In the genomic region with DNA sequence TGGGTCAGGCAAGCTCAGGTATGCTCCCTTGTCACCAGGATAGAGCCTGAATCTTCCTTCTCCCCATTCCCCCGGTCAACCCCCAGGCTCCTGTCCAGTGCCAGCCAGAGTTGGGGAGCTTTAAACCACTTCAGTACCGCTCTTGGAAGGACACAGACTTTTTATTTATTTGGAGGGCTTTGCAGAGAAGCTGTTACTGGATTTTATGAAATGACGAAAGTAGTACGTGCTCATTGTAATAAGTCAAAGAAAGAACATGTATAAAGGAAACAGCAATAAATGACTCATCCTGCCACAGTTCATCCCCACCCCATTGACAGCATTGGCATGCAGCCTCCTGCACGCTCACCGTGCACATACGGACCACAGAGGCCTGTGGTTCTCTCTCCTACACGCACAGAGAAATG, we compare ENCODE assay signal across 9 cellular contexts.
DNase-seq lines count a peak whose midpoint lies in the region; ATAC-seq, FAIRE-seq and TF ChIP-seq lines count a peak whose summit lies in the region.
"Had no signal": no experiment of that assay in that cellular context is flagged by ENCODE, and none has a peak within 500 bp of the region (broad histone marks: within the 10 kb centered on the region; RNA-seq: fewer than 3 reads in every experiment).

No MANE protein-coding gene starts in this region.

- DNase-seq in activated T-cell treated with anti-CD3 and anti-CD28 coated beads for 24 hours (ENCODE audit: low read depth), result peak; percentile 71
- DNase-seq in activated T-cell treated with anti-CD3 and anti-CD28 coated beads, Interleukin-2, amount 50 U/mL, for 1 hour, result no peak
- peak; percentile 91 for DNase-seq in bronchial epithelial cell (ENCODE audit: low read depth)
- DNase-seq in psoas muscle, result peak; percentile 31 to 59
- DNase-seq in hippocampal formation (lab: John Stamatoyannopoulos, UW), result no peak
- no peak for DNase-seq in NCI-H146 treated with DMSO at 0.1 percent for 48 hours (lab: John Stamatoyannopoulos, UW; ENCODE audit: unreplicated experiment)
- DNase-seq in type B pancreatic cell (ENCODE audit: extremely low spot score, unreplicated experiment), result no peak

- no peak overlapping the region for H3K4me3 Mint-ChIP-seq in type B pancreatic cell

- H3K36me3 Mint-ChIP-seq in type B pancreatic cell, result peaks cover 4% of the 10 kb centered on the region

- H3K9me3 ChIP-seq in psoas muscle, result no peaks in the 10 kb centered on the region

- FAIRE-seq in bronchial epithelial cell (lab: Jason Lieb, UNC), result peak; percentile 7

- no peak overlapping the region for H3K27ac ChIP-seq in psoas muscle
- H3K27ac ChIP-seq: BLaER1 had no signal

- WGBS in psoas muscle, 3 donors, result 74 to 78% (median 78%) methylated on average over 8 of the region's 8 CpGs

- no peaks in the 10 kb centered on the region for H3K4me1 ChIP-seq in psoas muscle
- H3K4me1 ChIP-seq: BLaER1 had no signal

- H3K36me3 ChIP-seq in bronchial epithelial cell (ENCODE audit: control insufficient read depth, insufficient read depth, low read length) (no peaks in the 10 kb centered on the region), psoas muscle (ENCODE audit: insufficient read depth in 1 of 2, low read depth in 1 of 2) (no peaks in the 10 kb centered on the region)

- H3K4me1 Mint-ChIP-seq in type B pancreatic cell (ENCODE audit: unreplicated experiment), result peaks cover 4% of the 10 kb centered on the region

- no peaks in the 10 kb centered on the region for H3K9me3 Mint-ChIP-seq in type B pancreatic cell

- H3K27ac Mint-ChIP-seq in type B pancreatic cell, result no peak overlapping the region

- intact Hi-C loops in psoas muscle (cut with DNase I), result loop anchor here in 1 of 2 donors (5.0 kb wide), 1 partner anchor 56 kb away; no protein-coding TSS in a partner anchor

- no peaks in the 10 kb centered on the region for H3K27me3 Mint-ChIP-seq in type B pancreatic cell

- no peak overlapping the region for H3K4me3 ChIP-seq in bronchial epithelial cell (ENCODE audit: low read depth, low read length)
- no peak overlapping the region for H3K4me3 ChIP-seq in psoas muscle
- H3K4me3 ChIP-seq: BLaER1 had no signal

- ATAC-seq in SK-N-SH treated with all-trans-retinoic acid at 6 μM for 48 hours (peak; percentile 94), psoas muscle (peak in 1 of 4 donors; percentile 43)

- TF ChIP-seq CTCF in bronchial epithelial cell (IDR thresholded peaks at IDR 0.05; ENCODE audit: insufficient read depth, low read length, severe bottlenecking) (no peak), psoas muscle (IDR thresholded peaks at IDR 0.05) (no peak), type B pancreatic cell (conservative IDR thresholded peaks at IDR 0.05) (no peak)

- no peaks in the 10 kb centered on the region for H3K27me3 ChIP-seq in bronchial epithelial cell (ENCODE audit: control insufficient read depth, insufficient read depth, low read length)
- H3K27me3 ChIP-seq in psoas muscle (ENCODE audit: insufficient read depth in 3 of 3, low read length in 2 of 3), result no peaks in the 10 kb centered on the region
- H3K27me3 ChIP-seq: BLaER1 had no signal

TF ChIP-seq in SK-N-SH treated with all-trans-retinoic acid at 6 μM for 48 hours, 23 proteins besides CTCF, POLR2A, EP300 and RAD21:
- no peak for TF ChIP-seq GLIS3 (CRISPR knock-in tag; IDR thresholded peaks at IDR 0.05)
- TF ChIP-seq TOX (CRISPR knock-in tag; IDR thresholded peaks at IDR 0.05; ENCODE audit: borderline replicate concordance), result peak; percentile 43; the same call in 1 of the 2 replicates

Comparison
In these comparisons a context has a peak if more than half of its experiments do, and no peak if none do; other contexts are left out.
1. DNase-seq: peak in activated T-cell treated with anti-CD3 and anti-CD28 coated beads for 24 hours (single experiment), bronchial epithelial cell (single experiment) and psoas muscle (2 of 2); none in activated T-cell treated with anti-CD3 and anti-CD28 coated beads, Interleukin-2, amount 50 U/mL, for 1 hour (single experiment), hippocampal formation (0 of 2), NCI-H146 treated with DMSO at 0.1 percent for 48 hours (single experiment) and type B pancreatic cell (single experiment).